8 cellular contexts compared by ENCODE assay signal in the genomic region with DNA sequence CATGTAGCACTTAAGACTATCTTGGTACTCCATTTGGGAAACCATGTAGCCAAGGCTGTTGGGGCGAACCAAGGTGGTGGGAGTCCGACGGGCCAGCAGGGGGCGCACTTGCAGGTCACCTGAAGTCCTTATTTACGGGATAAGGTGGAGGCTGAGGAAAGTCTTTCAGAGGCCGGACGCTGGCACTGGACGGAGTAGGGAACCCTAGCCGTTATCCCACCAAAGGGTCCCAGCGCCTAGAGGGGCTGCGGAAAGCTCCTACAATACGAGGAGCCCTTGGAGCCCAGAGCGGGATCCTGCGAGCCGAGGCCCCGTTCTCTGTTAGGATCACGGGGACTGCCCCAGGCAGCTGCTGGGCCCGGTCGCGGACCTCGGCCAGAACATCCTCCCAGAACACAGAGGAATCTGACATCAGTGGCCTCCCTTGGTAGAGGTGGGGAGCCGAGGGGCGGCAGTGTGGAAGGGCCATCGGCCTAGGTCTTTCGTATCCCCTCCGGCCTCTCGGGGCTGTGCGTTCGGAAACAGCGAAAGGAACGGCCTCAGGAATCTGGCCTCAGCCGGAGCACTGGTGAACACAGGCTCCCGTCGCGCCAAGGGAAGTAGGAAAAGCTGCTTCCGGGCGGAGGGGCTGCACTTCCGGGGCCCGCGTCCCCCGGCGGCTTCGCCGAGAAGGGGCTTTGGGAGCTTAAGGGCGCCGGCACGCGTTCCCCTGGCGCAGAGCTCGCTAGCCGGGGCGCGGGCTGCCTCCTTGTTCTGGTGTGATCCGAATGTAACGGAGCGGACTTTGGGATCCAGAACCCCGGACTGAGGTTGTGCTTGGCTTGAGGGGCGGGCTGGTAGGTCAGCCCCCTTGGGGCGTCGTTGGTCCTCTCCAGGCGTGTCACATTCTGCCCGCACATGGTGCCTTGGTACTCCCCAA. TPM values are rescaled to one million over a fixed set of nuclear protein-coding genes. Genes with fewer than 3 reads are reported as not detected.
DNase-seq lines count a peak whose midpoint lies in the region; TF ChIP-seq lines count a peak whose summit lies in the region.

No MANE protein-coding gene starts in this region.

- H3K4me1 ChIP-seq in BE2C: no peaks in the 10 kb centered on the region
- no peaks in the 10 kb centered on the region for H3K4me1 ChIP-seq in OCI-LY7 (ENCODE audit: insufficient read depth, low read length, poor library complexity, severe bottlenecking)
- H3K4me1 ChIP-seq in neural progenitor cell: no peaks in the 10 kb centered on the region

- no peaks in the 10 kb centered on the region for H4K20me1 ChIP-seq in OCI-LY7 (ENCODE audit: insufficient read depth, low read length)
- no peaks in the 10 kb centered on the region for H4K20me1 ChIP-seq in neural progenitor cell (ENCODE audit: low read depth)

- peaks cover 2% of the 10 kb centered on the region for H3K9me3 Mint-ChIP-seq in neural progenitor cell
- H3K9me3 Mint-ChIP-seq in stimulated activated naive CD8-positive, alpha-beta T cell treated with anti-CD3 and anti-CD28 coated beads, Interleukin-15, Interleukin-2, amounts not matched to agents 100 ng/mL and 50 ng/mL, for 24 hours: no peaks in the 10 kb centered on the region

- TF ChIP-seq CTCF in BE2C (IDR thresholded peaks at IDR 0.05; ENCODE audit: low read depth, low read length) (peak; percentile 77), OCI-LY7 (conservative IDR thresholded peaks at IDR 0.05; ENCODE audit: low read length) (peak; percentile 84), neural progenitor cell (IDR thresholded peaks at IDR 0.05) (peak; percentile 38)

- H3K9me2 ChIP-seq in OCI-LY7 (ENCODE audit: insufficient read depth, low read length): no peaks in the 10 kb centered on the region

- H3K9ac ChIP-seq in neural progenitor cell: no peak overlapping the region

- H3F3A ChIP-seq in neural progenitor cell (ENCODE audit: low read depth): no peaks in the 10 kb centered on the region

- CTCF ChIA-PET in OCI-LY7 (lab: Charles Lee; ENCODE audit: unreplicated experiment): no interaction called here

- H3K4me2 ChIP-seq in OCI-LY7 (ENCODE audit: low read length) (no peak overlapping the region; the same call in 1 of the 2 replicates), neural progenitor cell (no peak overlapping the region)

- no peak overlapping the region for H3K4me3 Mint-ChIP-seq in neural progenitor cell
- H3K4me3 Mint-ChIP-seq in stimulated activated naive CD8-positive, alpha-beta T cell treated with anti-CD3 and anti-CD28 coated beads, Interleukin-15, Interleukin-2, amounts not matched to agents 100 ng/mL and 50 ng/mL, for 24 hours: peak overlapping the region; percentile 84

- POLR2A ChIA-PET in OCI-LY7 (lab: Charles Lee): no interaction called here

- no peaks in the 10 kb centered on the region; the same call in 1 of the 2 replicates for H3K27me3 ChIP-seq in BE2C
- H3K27me3 ChIP-seq in neural progenitor cell: no peaks in the 10 kb centered on the region

- H3K79me2 ChIP-seq in OCI-LY7 (ENCODE audit: insufficient read depth, low read depth, low read length) (no peaks in the 10 kb centered on the region), neural progenitor cell (ENCODE audit: low read depth) (no peaks in the 10 kb centered on the region)

- no peak overlapping the region for H3K27ac Mint-ChIP-seq in neural progenitor cell
- H3K27ac Mint-ChIP-seq in stimulated activated naive CD8-positive, alpha-beta T cell treated with anti-CD3 and anti-CD28 coated beads, Interleukin-15, Interleukin-2, amounts not matched to agents 100 ng/mL and 50 ng/mL, for 24 hours: peak overlapping the region; percentile 78

- H3K4me3 ChIP-seq in BE2C (ENCODE audit: low read depth, low read length): no peak overlapping the region
- H3K4me3 ChIP-seq in OCI-LY7 (ENCODE audit: low read depth, low read length, poor library complexity, severe bottlenecking): no peak overlapping the region
- H3K4me3 ChIP-seq in neural progenitor cell: no peak overlapping the region

- intact Hi-C loops in OCI-LY7 (cut with micrococcal nuclease; ENCODE audit: unreplicated experiment): loop anchor here (5.0 to 10.0 kb wide), 2 partner anchors 253 to 254 kb away; no protein-coding TSS in a partner anchor

- H2AFZ ChIP-seq in OCI-LY7 (ENCODE audit: low read length) (no peak overlapping the region), neural progenitor cell (replicated peaks) (no peak overlapping the region)

- H3K36me3 ChIP-seq in BE2C (no peaks in the 10 kb centered on the region), OCI-LY7 (ENCODE audit: insufficient read depth, low read length) (no peaks in the 10 kb centered on the region), neural progenitor cell (no peaks in the 10 kb centered on the region)

- H3K36me3 Mint-ChIP-seq in neural progenitor cell: no peaks in the 10 kb centered on the region
- no peaks in the 10 kb centered on the region for H3K36me3 Mint-ChIP-seq in stimulated activated naive CD8-positive, alpha-beta T cell treated with anti-CD3 and anti-CD28 coated beads, Interleukin-15, Interleukin-2, amounts not matched to agents 100 ng/mL and 50 ng/mL, for 24 hours (ENCODE audit: low read depth)

- H3K27me3 Mint-ChIP-seq in neural progenitor cell (ENCODE audit: insufficient read depth, low read depth): peaks cover 5% of the 10 kb centered on the region
- peaks cover 8% of the 10 kb centered on the region for H3K27me3 Mint-ChIP-seq in stimulated activated naive CD8-positive, alpha-beta T cell treated with anti-CD3 and anti-CD28 coated beads, Interleukin-15, Interleukin-2, amounts not matched to agents 100 ng/mL and 50 ng/mL, for 24 hours

- H3K27ac ChIP-seq in OCI-LY7 (ENCODE audit: low read depth, low read length, poor library complexity, severe bottlenecking) (no peak overlapping the region), neural progenitor cell (no peak overlapping the region)

- DNase-seq in BE2C (peak; percentile 46), HCEC 1CT (peak; percentile 63), OCI-LY7 (ENCODE audit: low spot score) (peak; percentile 48), fibroblast of gingiva (ENCODE audit: low read depth) (peak; percentile 44), neural progenitor cell (ENCODE audit: low spot score) (peak; percentile 5), NCI-H2107 treated with DMSO at 0.1 percent for 48 hours (lab: John Stamatoyannopoulos, UW; ENCODE audit: unreplicated experiment) (no peak)
- peak; percentile 81 for DNase-seq in activated T-cell treated with anti-CD3 and anti-CD28 coated beads, Interleukin-2, amount 50 U/mL, for 1 hour

- no TSS peak for BruUV-seq in OCI-LY7 (replicated peaks; lab: Mats Ljungman, UMichigan)

- H3K4me1 Mint-ChIP-seq in neural progenitor cell: no peaks in the 10 kb centered on the region
- peaks cover 18% of the 10 kb centered on the region for H3K4me1 Mint-ChIP-seq in stimulated activated naive CD8-positive, alpha-beta T cell treated with anti-CD3 and anti-CD28 coated beads, Interleukin-15, Interleukin-2, amounts not matched to agents 100 ng/mL and 50 ng/mL, for 24 hours (ENCODE audit: low read depth)

- H3K9me3 ChIP-seq in BE2C: no peaks in the 10 kb centered on the region
- H3K9me3 ChIP-seq in OCI-LY7 (ENCODE audit: low read length): no peaks in the 10 kb centered on the region
- H3K9me3 ChIP-seq in neural progenitor cell (ENCODE audit: low read depth): peaks cover 3% of the 10 kb centered on the region

RNA-seq across cellular contexts. Expression of a gene that starts 29.9 kb away (rescaled TPM):
- not detected for polyA plus RNA-seq in BE2C (2012; ENCODE audit: insufficient read depth, insufficient read length, low read depth)
- not detected in 2 replicates for total RNA-seq in OCI-LY7 (2014; rRNA removed; shearing (Covaris generic))
- total RNA-seq in OCI-LY7 (2022) (not detected in 2 replicates), neural progenitor cell (ENCODE audit: low replicate concordance) (not detected in 2 replicates)

RNA-seq across cellular contexts. Expression of a gene that starts 35.1 kb away (rescaled TPM):
- 0.06 TPM for polyA plus RNA-seq in BE2C (2012; ENCODE audit: insufficient read depth, insufficient read length, low read depth)
- total RNA-seq in OCI-LY7 (2014; rRNA removed; shearing (Covaris generic)): not detected in 2 replicates
- total RNA-seq in OCI-LY7 (2022): not detected in 2 replicates
- not detected in 2 replicates for total RNA-seq in neural progenitor cell (ENCODE audit: low replicate concordance)
